ENCODE assay signal across 8 cellular contexts in the genomic region with DNA sequence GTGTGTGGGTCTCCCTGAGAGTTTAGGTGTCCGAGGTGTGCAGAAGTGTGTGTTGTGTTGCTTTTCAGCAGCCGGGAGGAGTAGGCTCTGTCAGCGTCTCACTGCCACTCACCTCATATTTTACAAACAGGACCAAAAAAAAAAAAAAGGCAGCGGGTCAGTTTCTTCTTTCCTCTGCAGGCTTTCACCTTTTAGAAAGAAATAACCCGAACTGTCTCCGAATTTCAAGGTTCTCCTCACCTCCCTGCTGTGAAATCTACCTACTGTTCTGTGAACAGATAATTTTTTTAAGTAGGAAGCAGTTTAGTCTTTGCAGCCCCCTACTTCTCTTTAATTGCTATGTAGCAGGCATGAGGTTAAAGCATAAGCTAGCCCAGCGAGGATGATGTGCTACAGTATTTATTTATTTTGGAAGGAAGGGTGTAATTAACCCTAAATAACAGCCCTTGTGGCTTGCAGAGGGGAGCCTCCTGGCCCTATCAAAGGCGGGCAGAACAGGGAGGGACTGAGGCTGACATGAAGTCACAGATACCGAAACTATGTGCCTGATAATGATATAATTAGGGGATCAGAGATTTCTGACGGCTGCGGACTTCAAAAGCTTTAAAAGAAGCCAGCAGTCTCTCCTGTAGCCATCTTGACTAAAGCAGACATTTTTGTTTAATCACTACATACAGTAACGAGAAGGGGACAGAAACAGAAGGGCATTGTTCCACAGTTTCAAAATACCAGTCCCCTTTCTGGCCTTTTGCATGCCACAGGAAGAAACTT. TPM values are rescaled to one million over a fixed set of nuclear protein-coding genes. Genes with fewer than 3 reads are reported as not detected.
DNase-seq lines count a peak whose midpoint lies in the region; ATAC-seq and TF ChIP-seq lines count a peak whose summit lies in the region.

No MANE protein-coding gene starts in this region.

- POLR2A ChIA-PET in activated CD4-positive, alpha-beta T cell treated with anti-CD3 and anti-CD28 coated beads for 36 hours (lab: Charles Lee), result no interaction called here

- in situ Hi-C loops in SK-MEL-5 (cut with HindIII; ENCODE audit: low pct_unique_long_range_greater_than_20kb, low sequenced_read_pairs), result no loop called here

- H3K27me3 ChIP-seq in ovary, result no peaks in the 10 kb centered on the region

- no peak for TF ChIP-seq CTCF in fibroblast of mammary gland (conservative IDR thresholded peaks at IDR 0.05; ENCODE audit: control insufficient read depth, insufficient read depth, low read depth, low read length)
- TF ChIP-seq CTCF in ovary (IDR thresholded peaks at IDR 0.05), result no peak

- peak overlapping the region; percentile 68 for H3K4me3 Mint-ChIP-seq in activated CD4-positive, alpha-beta T cell treated with anti-CD3 and anti-CD28 coated beads for 36 hours

- no peaks in the 10 kb centered on the region for H3K9me3 ChIP-seq in ovary

- H3K27me3 Mint-ChIP-seq in activated CD4-positive, alpha-beta T cell treated with anti-CD3 and anti-CD28 coated beads for 36 hours, result peaks cover 52% of the 10 kb centered on the region

- DNase-seq in activated CD4-positive, alpha-beta T cell treated with anti-CD3 and anti-CD28 coated beads for 36 hours, result no peak
- no peak for DNase-seq in activated CD4-positive, alpha-beta T cell treated with anti-CD3 and anti-CD28 coated beads, Interleukin-2, amount 50 U/mL, for 1 hour
- peak; percentile 67 for DNase-seq in SK-MEL-5 (ENCODE audit: low read depth, low spot score)
- DNase-seq in fibroblast of mammary gland (ENCODE audit: low read depth), result no peak
- DNase-seq in ovary, result no peak

- CTCF ChIA-PET in activated CD4-positive, alpha-beta T cell treated with anti-CD3 and anti-CD28 coated beads for 36 hours (lab: Charles Lee), result interaction anchor here (1.2 to 1.4 kb wide), 2 partner anchors 15 to 16 kb away, joined by 3 to 4 read pairs; no protein-coding TSS in a partner anchor

- H3K9me3 Mint-ChIP-seq in activated CD4-positive, alpha-beta T cell treated with anti-CD3 and anti-CD28 coated beads for 36 hours (ENCODE audit: low read depth), result no peaks in the 10 kb centered on the region

- 2 to 10% (median 3%) methylated on average over 12 of the region's 12 CpGs for WGBS in ovary, 3 donors

- peaks cover 31% of the 10 kb centered on the region for H3K4me1 Mint-ChIP-seq in activated CD4-positive, alpha-beta T cell treated with anti-CD3 and anti-CD28 coated beads for 36 hours

- no peak for ATAC-seq in activated CD4-positive, alpha-beta T cell treated with anti-CD3 and anti-CD28 coated beads for 36 hours
- no peak for ATAC-seq in GM21723 (IDR thresholded peaks at IDR 0.05; ENCODE audit: unreplicated experiment)
- no peak for ATAC-seq in HG03460 (IDR thresholded peaks at IDR 0.05; ENCODE audit: unreplicated experiment)
- ATAC-seq in GM19463 (IDR thresholded peaks at IDR 0.05; ENCODE audit: unreplicated experiment), result no peak

- no peaks in the 10 kb centered on the region for H3K36me3 ChIP-seq in ovary

- peak overlapping the region in 1 of 2 donors; percentile 85 for H3K27ac ChIP-seq in ovary

- H3K27ac Mint-ChIP-seq in activated CD4-positive, alpha-beta T cell treated with anti-CD3 and anti-CD28 coated beads for 36 hours, result no peak overlapping the region

- peak overlapping the region; percentile 56 for H3K4me3 ChIP-seq in fibroblast of mammary gland (ENCODE audit: control insufficient read depth, low read depth, low read length)
- H3K4me3 ChIP-seq in ovary, result peak overlapping the region; percentile 88

- intact Hi-C loops in activated CD4-positive, alpha-beta T cell treated with anti-CD3 and anti-CD28 coated beads for 36 hours (cut with DNase I, micrococcal nuclease), result loop anchor here (5.0 kb wide), 6 partner anchors 52 to 1982 kb away; a partner anchor contains a TSS
- intact Hi-C loops in ovary (cut with DNase I), result loop anchor here in 3 of 4 donors (5.0 to 10.0 kb wide), 5 partner anchors 43 to 623 kb away; no protein-coding TSS in a partner anchor

- peaks cover 2% of the 10 kb centered on the region for H3K4me1 ChIP-seq in ovary (ENCODE audit: insufficient read depth)

- no peak for TF ChIP-seq POLR2A in ovary (IDR thresholded peaks at IDR 0.05)

- TF ChIP-seq EP300 in ovary (IDR thresholded peaks at IDR 0.05), result no peak

- H3K36me3 Mint-ChIP-seq in activated CD4-positive, alpha-beta T cell treated with anti-CD3 and anti-CD28 coated beads for 36 hours (ENCODE audit: low read depth), result no peaks in the 10 kb centered on the region

RNA-seq across cellular contexts. Expression of a gene that starts 1.6 kb away (rescaled TPM):
- total RNA-seq in activated CD4-positive, alpha-beta T cell treated with anti-CD3 and anti-CD28 coated beads for 36 hours, result under 1 TPM; 0.09 to 0.16 TPM
- 288 and 335 TPM in 2 replicates for total RNA-seq in SK-MEL-5 (2014; rRNA removed; shearing (Covaris generic))
- 241 and 282 TPM in 2 replicates for polyA plus RNA-seq in SK-MEL-5 (2015; cell fraction: cytosol; rRNA removed)
- polyA plus RNA-seq in SK-MEL-5 (2015; cell fraction: nucleus; rRNA removed), result 227 and 229 TPM in 2 replicates
- 100 to 1,000 TPM in 1 of 7 donors, 10 to 100 TPM in 6; 28.6 to 138 (median 46.0) TPM for total RNA-seq in ovary
- polyA plus RNA-seq in ovary, result 10 to 100 TPM; 62.3 to 81.9 TPM

Comparison
In these comparisons a context has a peak if more than half of its experiments do, and no peak if none do; other contexts are left out.
1. RNA of a gene that starts 1.6 kb away (total RNA-seq): 288 to 335 TPM in SK-MEL-5 and 28.6 to 138 TPM in ovary; 0.09 to 0.16 TPM in activated CD4-positive, alpha-beta T cell treated with anti-CD3 and anti-CD28 coated beads for 36 hours; every median in the first group is over 10 times any median in the second.